Comparison of ENCODE assay signal across 8 cellular contexts in the genomic region with DNA sequence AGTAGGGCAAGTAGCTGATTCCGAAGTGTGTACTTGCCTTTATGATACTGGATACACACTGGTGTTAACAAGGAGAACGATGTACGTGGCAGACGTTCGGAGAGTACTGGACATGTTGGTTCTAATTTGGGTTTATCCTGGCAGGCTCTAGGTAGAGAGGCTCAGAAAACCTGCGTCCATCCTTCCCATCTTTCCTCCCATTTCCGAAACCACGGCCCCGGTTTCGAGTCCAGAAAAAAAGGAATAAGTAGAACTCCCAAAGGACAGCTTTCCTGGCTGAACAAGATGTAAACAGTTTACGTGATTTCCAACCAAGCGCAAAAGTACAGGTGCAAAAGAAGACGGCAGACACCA. TPM values are rescaled to one million over a fixed set of nuclear protein-coding genes. Genes with fewer than 3 reads are reported as not detected.
DNase-seq lines count a peak whose midpoint lies in the region; ATAC-seq and TF ChIP-seq lines count a peak whose summit lies in the region.

No MANE protein-coding gene starts in this region.

- H3K36me3 ChIP-seq in CD8-positive, alpha-beta memory T cell (ENCODE audit: insufficient read depth, low read length): no peaks in the 10 kb centered on the region
- H3K36me3 ChIP-seq in muscle layer of colon (ENCODE audit: insufficient read depth, low read length): no peaks in the 10 kb centered on the region

- H3K4me3 Mint-ChIP-seq in CD8-positive, alpha-beta memory T cell: peak overlapping the region; percentile 91 to 100 (median 98)

- no peaks in the 10 kb centered on the region for H3K9me3 ChIP-seq in CD8-positive, alpha-beta memory T cell (ENCODE audit: low read length)
- no peaks in the 10 kb centered on the region for H3K9me3 ChIP-seq in muscle layer of colon (ENCODE audit: low read length)

- H3K36me3 Mint-ChIP-seq in CD8-positive, alpha-beta memory T cell: peaks cover 0 to 13% (median 0%) of the 10 kb centered on the region in 3 donors

- peaks cover 0 to 6% of the 10 kb centered on the region in 2 donors for H3K27me3 Mint-ChIP-seq in CD8-positive, alpha-beta memory T cell

- CTCF ChIA-PET in CD8-positive, alpha-beta memory T cell (lab: Charles Lee): interaction anchor here (1.7 kb wide), 1 partner anchor 11 kb away, joined by 4 read pairs; no protein-coding TSS in a partner anchor

- peak overlapping the region; percentile 93 to 100 (median 99) for H3K27ac Mint-ChIP-seq in CD8-positive, alpha-beta memory T cell

- DNase-seq in CD8-positive, alpha-beta memory T cell: no peak
- DNase-seq in Jurkat, Clone E6-1 (ENCODE audit: low read depth, low spot score): no peak
- DNase-seq in dorsolateral prefrontal cortex: no peak
- DNase-seq in kidney tubule cell (ENCODE audit: low spot score): no peak
- no peak for DNase-seq in NCI-H2196 treated with DMSO at 0.1 percent for 48 hours (lab: John Stamatoyannopoulos, UW; ENCODE audit: unreplicated experiment)
- no peak for DNase-seq in SIG-M5 (lab: John Stamatoyannopoulos, UW)

- H3K4me3 ChIP-seq in CD8-positive, alpha-beta memory T cell (ENCODE audit: low read length): peak overlapping the region; percentile 89
- peak overlapping the region; percentile 87 for H3K4me3 ChIP-seq in Jurkat, Clone E6-1 (ENCODE audit: low read length)
- H3K4me3 ChIP-seq in dorsolateral prefrontal cortex (peak overlapping the region; percentile 70 to 100 (median 93)), muscle layer of colon (ENCODE audit: low read depth in 1 of 2, low read length in 2 of 2) (peak overlapping the region; percentile 90 to 94)

- no peaks in the 10 kb centered on the region for H3K9me3 Mint-ChIP-seq in CD8-positive, alpha-beta memory T cell

- intact Hi-C loops in dorsolateral prefrontal cortex (cut with DNase I): loop anchor here in 1 of 2 donors (2.0 kb wide), 1 partner anchor 55 kb away; a partner anchor contains a TSS

- POLR2A ChIA-PET in CD8-positive, alpha-beta memory T cell (lab: Charles Lee): interaction anchor here (0.6 to 1.7 kb wide), 3 partner anchors 26 to 83 kb away, joined by 3 to 6 read pairs (median 6); a partner anchor contains a TSS

- H3K9ac ChIP-seq in muscle layer of colon (ENCODE audit: low read length): peak overlapping the region; percentile 94

- peak overlapping the region; percentile 95 for H3K27ac ChIP-seq in CD8-positive, alpha-beta memory T cell (ENCODE audit: low read depth, low read length)
- H3K27ac ChIP-seq in dorsolateral prefrontal cortex: peak overlapping the region in 40 of 59 donors; percentile 12 to 93 (median 68)
- H3K27ac ChIP-seq in muscle layer of colon (ENCODE audit: low read depth, low read length): peak overlapping the region; percentile 35

- peaks cover 28 to 45% (median 35%) of the 10 kb centered on the region in 3 donors for H3K4me1 Mint-ChIP-seq in CD8-positive, alpha-beta memory T cell

- H3K27me3 ChIP-seq in CD8-positive, alpha-beta memory T cell (ENCODE audit: insufficient read depth, low read length, poor library complexity, severe bottlenecking): no peaks in the 10 kb centered on the region
- H3K27me3 ChIP-seq in dorsolateral prefrontal cortex: no peaks in the 10 kb centered on the region
- no peaks in the 10 kb centered on the region for H3K27me3 ChIP-seq in muscle layer of colon (ENCODE audit: control insufficient read depth in 1 of 2, insufficient read depth in 2 of 2, low read length in 2 of 2)

- ATAC-seq in GM21529 (IDR thresholded peaks at IDR 0.05; ENCODE audit: unreplicated experiment): peak; percentile 18

- no peak for TF ChIP-seq CTCF in dorsolateral prefrontal cortex (IDR thresholded peaks at IDR 0.05 in 54 of 56, conservative IDR thresholded peaks at IDR 0.05 in 2 of 56; ENCODE audit: low read depth in 1 of 56, partially characterized antibody in 56 of 56)

- peaks cover 29% of the 10 kb centered on the region for H3K4me1 ChIP-seq in CD8-positive, alpha-beta memory T cell (ENCODE audit: insufficient read depth, low read length)
- H3K4me1 ChIP-seq in muscle layer of colon (ENCODE audit: insufficient read depth, low read length): peaks cover 22% of the 10 kb centered on the region

RNA-seq across cellular contexts. Expression of a gene that starts 0.3 kb away (rescaled TPM):
- total RNA-seq in CD8-positive, alpha-beta memory T cell: 10 to 100 TPM; 54.3 to 56.7 TPM
- polyA plus RNA-seq in CD8-positive, alpha-beta memory T cell: 32.9 TPM
- polyA plus RNA-seq in Jurkat, Clone E6-1 (2012; ENCODE audit: insufficient read depth, insufficient read length): 33.9 TPM
- 100 to 1,000 TPM in 14 of 120 experiments, 10 to 100 TPM in 106; 49.4 to 120 (median 83.1) TPM for total RNA-seq in dorsolateral prefrontal cortex

RNA-seq across cellular contexts. Expression of a gene that starts 8.4 kb away (rescaled TPM):
- total RNA-seq in CD8-positive, alpha-beta memory T cell: under 1 TPM; 0.31 to 0.33 TPM
- polyA plus RNA-seq in CD8-positive, alpha-beta memory T cell: not detected
- polyA plus RNA-seq in Jurkat, Clone E6-1 (2012; ENCODE audit: insufficient read depth, insufficient read length): not detected
- total RNA-seq in dorsolateral prefrontal cortex: 1 to 10 TPM in 10 of 120 experiments, under 1 TPM in 110; 0.15 to 2.2 (median 0.58) TPM

RNA-seq across cellular contexts. Expression of a gene that starts 54.8 kb away (rescaled TPM):
- total RNA-seq in CD8-positive, alpha-beta memory T cell: 10 to 100 TPM; 86.1 to 86.8 TPM
- polyA plus RNA-seq in CD8-positive, alpha-beta memory T cell: 25.0 TPM
- 39.4 TPM for polyA plus RNA-seq in Jurkat, Clone E6-1 (2012; ENCODE audit: insufficient read depth, insufficient read length)
- 10 to 100 TPM; 42.8 to 88.4 (median 63.7) TPM for total RNA-seq in dorsolateral prefrontal cortex

Comparison
In these comparisons a context has a peak if more than half of its experiments do, and no peak if none do; other contexts are left out.
1. H3K27ac ChIP-seq: peak in every context shown above with its lines; median percentile 95 in CD8-positive, alpha-beta memory T cell; 68 in dorsolateral prefrontal cortex; 35 in muscle layer of colon.